Comparison of ENCODE assay signal across 8 cellular contexts in genomic region chr4:107037188-107037587, GRCh38. TPM values are rescaled to one million over a fixed set of nuclear protein-coding genes. Genes with fewer than 3 reads are reported as not detected.
DNase-seq lines count a peak whose midpoint lies in the region; ATAC-seq and TF ChIP-seq lines count a peak whose summit lies in the region.

No MANE protein-coding gene starts in this region.

- H3K9me3 ChIP-seq in H9 (ENCODE audit: control insufficient read depth, low read depth, low read length), result no peaks in the 10 kb centered on the region
- no peaks in the 10 kb centered on the region for H3K9me3 ChIP-seq in iPS-18c (ENCODE audit: control insufficient read depth, insufficient read depth, low read length)
- no peaks in the 10 kb centered on the region for H3K9me3 ChIP-seq in spleen

- H3K4ac ChIP-seq in H9 (ENCODE audit: low read depth, low read length), result no peak overlapping the region

- no peak for TF ChIP-seq POLR2A in spleen (IDR thresholded peaks at IDR 0.05)

- H3K79me2 ChIP-seq in H9 (ENCODE audit: insufficient read depth, low read length), result no peaks in the 10 kb centered on the region

- intact Hi-C loops in spleen (cut with DNase I; ENCODE audit: low total_unique reads), result no loop called here

- TF ChIP-seq CTCF in H9 (conservative IDR thresholded peaks at IDR 0.05) (peak; percentile 73), spleen (IDR thresholded peaks at IDR 0.05 in 8 of 11, conservative IDR thresholded peaks at IDR 0.05 in 3 of 11) (peak in 1 of 11 experiments; percentile 23)

- no peaks in the 10 kb centered on the region for H3K79me1 ChIP-seq in H9 (ENCODE audit: insufficient read depth, low read depth, low read length, poor library complexity, severe bottlenecking)

- no peak overlapping the region for H4K8ac ChIP-seq in H9 (replicated peaks; ENCODE audit: insufficient read length, low read depth, low read length)

- DNase-seq in AG20443 (ENCODE audit: low spot score) (peak; percentile 78), H9 (peak; percentile 81), spleen (peak; percentile 65), NCI-H1436 treated with DMSO at 0.1 percent for 48 hours (lab: John Stamatoyannopoulos, UW) (no peak)
- no peak for DNase-seq in activated CD4-positive, CD25-positive, alpha-beta regulatory T cell (lab: John Stamatoyannopoulos, UW)

- H3K4me3 Mint-ChIP-seq in H9, result peak overlapping the region; percentile 69 to 93
- peak overlapping the region; percentile 84 for H3K4me3 Mint-ChIP-seq in activated T-helper 17 cell treated with anti-CD3 and anti-CD28 coated beads, Interleukin-2, amount 50 U/mL, for 72 hours

- WGBS in H9 (ENCODE audit: extremely low coverage, insufficient read length, low lambda C conversion rate), result no CpG with 5 or more reads among the region's 19 CpGs
- WGBS in spleen, 5 donors, result 2 to 6% (median 4%) methylated on average over 13 to 19 of the region's 19 CpGs

- H2AFZ ChIP-seq in H9 (ENCODE audit: low read length), result no peak overlapping the region

- H3K4me1 ChIP-seq in H9 (ENCODE audit: insufficient read depth, low read length), result peaks cover 3% of the 10 kb centered on the region; the same call in 1 of the 2 replicates
- peaks cover 0 to 38% (median 21%) of the 10 kb centered on the region in 6 donors for H3K4me1 ChIP-seq in spleen

- H2BK120ac ChIP-seq in H9 (ENCODE audit: low read depth, low read length, poor library complexity, severe bottlenecking), result no peak overlapping the region

- peaks cover 34 to 40% of the 10 kb centered on the region in 2 experiments for H3K4me1 Mint-ChIP-seq in H9
- H3K4me1 Mint-ChIP-seq in activated T-helper 17 cell treated with anti-CD3 and anti-CD28 coated beads, Interleukin-2, amount 50 U/mL, for 72 hours, result peaks cover 16% of the 10 kb centered on the region

- no peak overlapping the region for H3K14ac ChIP-seq in H9 (ENCODE audit: insufficient read depth, low read length)

- H3K9ac ChIP-seq in H9 (ENCODE audit: extremely low read depth, insufficient read length, low read length), result no peak overlapping the region

- H3K23me2 ChIP-seq in H9 (ENCODE audit: insufficient read length, low read depth, low read length, poor library complexity, severe bottlenecking), result peaks cover 30% of the 10 kb centered on the region

- peaks cover 0 to 2% of the 10 kb centered on the region in 2 experiments; a peak in 2 of 5 replicates for H3K9me3 Mint-ChIP-seq in H9
- H3K9me3 Mint-ChIP-seq in activated T-helper 17 cell treated with anti-CD3 and anti-CD28 coated beads, Interleukin-2, amount 50 U/mL, for 72 hours, result no peaks in the 10 kb centered on the region

- no peaks in the 10 kb centered on the region for H3K36me3 ChIP-seq in spleen

- no peak overlapping the region for H2BK5ac ChIP-seq in H9 (ENCODE audit: insufficient read length, low read length)

- H3K23ac ChIP-seq in H9 (ENCODE audit: insufficient read length, low read depth, low read length), result no peak overlapping the region

- H3K27ac Mint-ChIP-seq in H9, result no peak overlapping the region
- no peak overlapping the region for H3K27ac Mint-ChIP-seq in activated T-helper 17 cell treated with anti-CD3 and anti-CD28 coated beads, Interleukin-2, amount 50 U/mL, for 72 hours

- H3K27me3 ChIP-seq in H9 (ENCODE audit: insufficient read depth, low read length) (peaks cover 33% of the 10 kb centered on the region), spleen (replicated peaks in 1 of 7) (peaks cover 0 to 63% (median 41%) of the 10 kb centered on the region in 7 donors)

- H3K18ac ChIP-seq in H9 (ENCODE audit: insufficient read length, low read depth, low read length), result no peak overlapping the region

- ATAC-seq in activated T-helper 17 cell treated with anti-CD3 and anti-CD28 coated beads, Interleukin-2, amount 50 U/mL, for 72 hours (replicated peaks), result no peak
- ATAC-seq in GM19035 (IDR thresholded peaks at IDR 0.05; ENCODE audit: unreplicated experiment), result no peak

- H3K56ac ChIP-seq in H9 (ENCODE audit: insufficient read length, low read depth, low read length), result no peak overlapping the region

- H3K4me2 ChIP-seq in H9 (ENCODE audit: insufficient read depth, insufficient read length, low read length), result peak overlapping the region; percentile 82

- no peak overlapping the region for H2BK12ac ChIP-seq in H9 (ENCODE audit: insufficient read length, low read depth, low read length)

- H2BK15ac ChIP-seq in H9 (ENCODE audit: low read depth, low read length), result no peak overlapping the region

- no peak overlapping the region for H2BK20ac ChIP-seq in H9 (ENCODE audit: low read depth, low read length, poor library complexity, severe bottlenecking)

- H2AK5ac ChIP-seq in H9 (ENCODE audit: insufficient read length, low read length), result no peak overlapping the region

- no peak overlapping the region for H4K5ac ChIP-seq in H9 (ENCODE audit: insufficient read length, low read depth, low read length)

- H3T11ph ChIP-seq in H9 (ENCODE audit: low read length), result no peak overlapping the region

- H3K36me3 Mint-ChIP-seq in H9 (ENCODE audit: insufficient read depth in 1 of 3, low read depth in 3 of 3), result no peaks in the 10 kb centered on the region; a peak in 1 of 7 replicates
- H3K36me3 Mint-ChIP-seq in activated T-helper 17 cell treated with anti-CD3 and anti-CD28 coated beads, Interleukin-2, amount 50 U/mL, for 72 hours (ENCODE audit: low read depth), result peaks cover 9% of the 10 kb centered on the region

- H3K27me3 Mint-ChIP-seq in H9 (ENCODE audit: low read depth), result peaks cover 66% of the 10 kb centered on the region
- peaks cover 62% of the 10 kb centered on the region for H3K27me3 Mint-ChIP-seq in activated T-helper 17 cell treated with anti-CD3 and anti-CD28 coated beads, Interleukin-2, amount 50 U/mL, for 72 hours

- H4K91ac ChIP-seq in H9 (ENCODE audit: insufficient read length, low read depth, low read length), result no peak overlapping the region

- H4K20me1 ChIP-seq in H9 (ENCODE audit: control insufficient read depth, insufficient read depth, insufficient read length), result no peaks in the 10 kb centered on the region

- peak overlapping the region; percentile 52; the same call in 1 of the 2 replicates for H3K4me3 ChIP-seq in iPS-18c (ENCODE audit: insufficient read depth, low read depth, low read length)
- peak overlapping the region in 4 of 8 donors; percentile 16 to 59 (median 36) for H3K4me3 ChIP-seq in spleen

- H3K27ac ChIP-seq in H9 (ENCODE audit: insufficient read length, low read depth, low read length) (no peak overlapping the region), spleen (no peak overlapping the region)

RNA-seq across cellular contexts. Expression of gene DKK2, which starts 1.1 kb away (rescaled TPM):
- total RNA-seq in H9 (2021) (0.11 TPM in 1 of 2 replicates, not detected in the other), spleen (1 to 10 TPM in 1 of 7 donors, under 1 TPM in 6; 0.26 to 2.0 (median 0.75) TPM)
- under 1 TPM in 1 of 2 donors, not detected in 1; 0.19 TPM for total RNA-seq in activated T-helper 17 cell treated with anti-CD3 and anti-CD28 coated beads, Interleukin-2, amount 50 U/mL, for 72 hours
- polyA plus RNA-seq in spleen, result under 1 TPM; 0.20 to 0.29 (median 0.26) TPM

Comparison
In these comparisons a context has a peak if more than half of its experiments do, and no peak if none do; other contexts are left out.
1. DNase-seq: peak in AG20443 (single experiment), H9 (single experiment) and spleen (single experiment); none in activated CD4-positive, CD25-positive, alpha-beta regulatory T cell (0 of 4) and NCI-H1436 treated with DMSO at 0.1 percent for 48 hours (single experiment).